8 cellular contexts compared by ENCODE assay signal in the genomic region with DNA sequence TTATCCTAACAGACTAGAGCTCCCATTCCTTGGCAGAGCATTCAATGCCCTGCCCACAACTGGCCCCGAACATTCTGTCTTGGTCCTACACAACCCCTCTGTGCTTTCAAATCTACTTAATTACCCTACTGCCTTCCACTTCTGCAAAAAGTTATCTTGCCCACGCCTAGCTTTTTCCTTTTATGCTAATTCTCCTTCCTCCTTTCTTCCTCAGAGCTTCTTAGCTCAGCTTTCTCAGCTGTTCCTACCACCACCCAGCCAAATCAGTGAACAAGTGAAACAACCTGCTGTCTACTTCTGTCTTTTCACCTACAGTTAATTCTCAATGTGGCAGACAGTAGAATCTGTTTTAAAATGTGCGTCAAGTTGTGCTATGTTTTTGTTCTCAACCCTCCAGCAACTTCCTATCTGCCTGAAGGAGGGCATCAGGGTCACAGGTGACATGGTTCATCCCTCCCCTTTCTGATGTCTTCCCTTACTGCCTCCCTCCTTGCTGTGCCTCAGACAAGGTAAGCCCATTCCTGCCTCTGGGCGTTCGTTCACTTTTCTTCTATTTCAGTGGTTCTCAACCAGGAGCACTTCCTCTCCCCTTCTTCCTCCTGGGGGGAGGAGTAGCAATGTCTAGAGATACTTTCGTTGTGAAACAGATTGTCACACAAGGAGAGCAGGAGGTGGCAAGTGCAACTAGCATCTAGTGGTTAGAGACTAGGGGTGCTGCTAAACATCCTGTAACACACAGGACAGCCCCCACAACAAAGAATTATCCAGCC. TPM values are rescaled to one million over a fixed set of nuclear protein-coding genes. Genes with fewer than 3 reads are reported as not detected.
A peak's percentile ranks its signal among the peaks of the same experiment; 100 is the strongest.
DNase-seq lines count a peak whose midpoint lies in the region; ATAC-seq and TF ChIP-seq lines count a peak whose summit lies in the region.

No MANE protein-coding gene starts in this region.

- peaks cover 57% of the 10 kb centered on the region for H3K4me1 ChIP-seq in Karpas-422 (ENCODE audit: low read length)

- H3K9ac ChIP-seq in Karpas-422 (ENCODE audit: low read length) = peak overlapping the region; percentile 98

- H3K36me3 Mint-ChIP-seq in activated naive CD8-positive, alpha-beta T cell treated with anti-CD3 and anti-CD28 coated beads, Interleukin-2, amount 50 U/mL, for 24 hours (ENCODE audit: low read depth) = peaks cover 14% of the 10 kb centered on the region
- H3K36me3 Mint-ChIP-seq in progenitor cell of endocrine pancreas (ENCODE audit: insufficient read depth) = peaks cover 3% of the 10 kb centered on the region

- no peaks in the 10 kb centered on the region for H3K27me3 Mint-ChIP-seq in activated naive CD8-positive, alpha-beta T cell treated with anti-CD3 and anti-CD28 coated beads, Interleukin-2, amount 50 U/mL, for 24 hours
- H3K27me3 Mint-ChIP-seq in progenitor cell of endocrine pancreas = peaks cover 15% of the 10 kb centered on the region

- peak overlapping the region; percentile 97 for H3K4me3 Mint-ChIP-seq in activated naive CD8-positive, alpha-beta T cell treated with anti-CD3 and anti-CD28 coated beads, Interleukin-2, amount 50 U/mL, for 24 hours
- peak overlapping the region; percentile 94 for H3K4me3 Mint-ChIP-seq in progenitor cell of endocrine pancreas (ENCODE audit: low read depth)

- H3K9me3 ChIP-seq in Karpas-422 (ENCODE audit: low read length) = no peaks in the 10 kb centered on the region

- no peaks in the 10 kb centered on the region for H3K27me3 ChIP-seq in Karpas-422 (ENCODE audit: low read length)

- no peaks in the 10 kb centered on the region for H4K20me1 ChIP-seq in Karpas-422 (ENCODE audit: insufficient read depth, low read depth, low read length)

- peaks cover 60% of the 10 kb centered on the region for H3K4me1 Mint-ChIP-seq in activated naive CD8-positive, alpha-beta T cell treated with anti-CD3 and anti-CD28 coated beads, Interleukin-2, amount 50 U/mL, for 24 hours
- peaks cover 9% of the 10 kb centered on the region for H3K4me1 Mint-ChIP-seq in progenitor cell of endocrine pancreas (ENCODE audit: low read depth)

- DNase-seq in Karpas-422 (peak; percentile 62), progenitor cell of endocrine pancreas (ENCODE audit: low spot score, unreplicated experiment) (no peak)
- DNase-seq in activated naive CD8-positive, alpha-beta T cell treated with anti-CD3 and anti-CD28 coated beads, Interleukin-2, amount 50 U/mL, for 24 hours = peak; percentile 14
- DNase-seq in activated CD4-positive, alpha-beta T cell treated with anti-CD3 and anti-CD28 coated beads for 48 hours = no peak
- DNase-seq in activated CD4-positive, CD25-positive, alpha-beta regulatory T cell treated with anti-CD3 and anti-CD28 coated beads, Interleukin-2, amount 50 U/mL, for 72 hours = no peak

- H3K27ac Mint-ChIP-seq in activated naive CD8-positive, alpha-beta T cell treated with anti-CD3 and anti-CD28 coated beads, Interleukin-2, amount 50 U/mL, for 24 hours = peak overlapping the region; percentile 71
- H3K27ac Mint-ChIP-seq in progenitor cell of endocrine pancreas = peak overlapping the region; percentile 39

- H3K27ac ChIP-seq in Karpas-422 (ENCODE audit: low read length) = peak overlapping the region; percentile 25

- peaks cover 36% of the 10 kb centered on the region for H3K79me2 ChIP-seq in Karpas-422 (ENCODE audit: low read length)

- H3K4me2 ChIP-seq in Karpas-422 (ENCODE audit: low read depth, low read length, poor library complexity, severe bottlenecking) = peak overlapping the region; percentile 92

- peak; percentile 45 for ATAC-seq in GM18498 (IDR thresholded peaks at IDR 0.05; ENCODE audit: unreplicated experiment)
- peak; percentile 47 for ATAC-seq in GM21619 (IDR thresholded peaks at IDR 0.05; ENCODE audit: unreplicated experiment)
- no peak for ATAC-seq in activated naive CD8-positive, alpha-beta T cell treated with anti-CD3 and anti-CD28 coated beads, Interleukin-2, amount 50 U/mL, for 24 hours
- ATAC-seq in HG03439 (IDR thresholded peaks at IDR 0.05; ENCODE audit: unreplicated experiment) = no peak

- peak overlapping the region; percentile 40 for H2AFZ ChIP-seq in Karpas-422 (ENCODE audit: low read length)

- H3K9me2 ChIP-seq in Karpas-422 (replicated peaks; ENCODE audit: insufficient read depth, low read length) = no peaks in the 10 kb centered on the region

- TF ChIP-seq CTCF in progenitor cell of endocrine pancreas (IDR thresholded peaks at IDR 0.05; ENCODE audit: unreplicated experiment) = no peak

- H3K4me3 ChIP-seq in Karpas-422 (ENCODE audit: low read length) = peak overlapping the region; percentile 85

- H3K9me3 Mint-ChIP-seq in activated naive CD8-positive, alpha-beta T cell treated with anti-CD3 and anti-CD28 coated beads, Interleukin-2, amount 50 U/mL, for 24 hours = no peaks in the 10 kb centered on the region
- H3K9me3 Mint-ChIP-seq in progenitor cell of endocrine pancreas (ENCODE audit: low read depth) = no peaks in the 10 kb centered on the region

- H3K36me3 ChIP-seq in Karpas-422 (ENCODE audit: insufficient read depth, low read length) = peaks cover 21% of the 10 kb centered on the region

RNA-seq across cellular contexts. Expression of a gene that starts 1.3 kb away (rescaled TPM):
- 127 and 197 TPM in 2 replicates for total RNA-seq in Karpas-422 (2014; rRNA removed; shearing (Covaris generic); ENCODE audit: low replicate concordance)
- 31.9 and 33.8 TPM in 2 replicates for total RNA-seq in progenitor cell of endocrine pancreas

RNA-seq across cellular contexts. Expression of a gene that starts 53.3 kb away (rescaled TPM):
- 74.2 and 128 TPM in 2 replicates for total RNA-seq in Karpas-422 (2014; rRNA removed; shearing (Covaris generic); ENCODE audit: low replicate concordance)
- total RNA-seq in progenitor cell of endocrine pancreas = 84.0 and 93.0 TPM in 2 replicates

Comparison
In these comparisons a context has a peak if more than half of its experiments do, and no peak if none do; other contexts are left out.
1. ATAC-seq: peak in GM18498 (single experiment) and GM21619 (single experiment); none in activated naive CD8-positive, alpha-beta T cell treated with anti-CD3 and anti-CD28 coated beads, Interleukin-2, amount 50 U/mL, for 24 hours (single experiment) and HG03439 (single experiment).
2. DNase-seq: peak in Karpas-422 (single experiment) and activated naive CD8-positive, alpha-beta T cell treated with anti-CD3 and anti-CD28 coated beads, Interleukin-2, amount 50 U/mL, for 24 hours (single experiment); none in progenitor cell of endocrine pancreas (single experiment), activated CD4-positive, alpha-beta T cell treated with anti-CD3 and anti-CD28 coated beads for 48 hours (single experiment) and activated CD4-positive, CD25-positive, alpha-beta regulatory T cell treated with anti-CD3 and anti-CD28 coated beads, Interleukin-2, amount 50 U/mL, for 72 hours (single experiment).